Comparison of ENCODE assay signal across 30 cellular contexts in genomic region chr21:40208960-40209359, GRCh38.
"Had no signal": no experiment of that assay in that cellular context is flagged by ENCODE, and none has a peak within 500 bp of the region (broad histone marks: within the 10 kb centered on the region; RNA-seq: fewer than 3 reads in every experiment).

No MANE protein-coding gene starts in this region.

- ATAC-seq: body of pancreas; effector memory CD8-positive, alpha-beta T cell; esophagus mucosa; foreskin keratinocyte; heart left ventricle; pancreas; right cardiac atrium; stimulated activated naive B cell treated with anti-CD40 and anti-IgM and Interleukin-4, amounts not matched to agents 10 μg/mL and 1 μg/mL and 100 μg/mL, for 72 hours; upper lobe of right lung had no signal

- H3K27ac Mint-ChIP-seq: activated naive CD4-positive, alpha-beta T cell treated with anti-CD3 and anti-CD28 coated beads for 36 hours; activated naive CD8-positive, alpha-beta T cell treated with anti-CD3 and anti-CD28 coated beads for 36 hours; effector memory CD8-positive, alpha-beta T cell; immature natural killer cell; mesothelial cell of epicardium; naive B cell; nephron progenitor cell; stimulated activated naive B cell treated with anti-CD40 and anti-IgM and Interleukin-4, amounts not matched to agents 10 μg/mL and 1 μg/mL and 100 μg/mL, for 72 hours had no signal

- DNase-seq: activated CD4-positive, alpha-beta T cell treated with anti-CD3 and anti-CD28 coated beads for 4 hours; activated CD4-positive, alpha-beta T cell treated with anti-CD3 and anti-CD28 coated beads, Interleukin-2, amount 50 U/mL, for 48 hours; activated CD4-positive, CD25-positive, alpha-beta regulatory T cell; activated CD8-positive, alpha-beta memory T cell treated with anti-CD3 and anti-CD28 coated beads for 24 hours; activated effector memory CD4-positive, alpha-beta T cell treated with anti-CD3 and anti-CD28 coated beads, Interleukin-2, amount 50 U/mL, for 16 hours; activated naive CD4-positive, alpha-beta T cell treated with anti-CD3 and anti-CD28 coated beads for 36 hours; activated naive CD8-positive, alpha-beta T cell treated with anti-CD3 and anti-CD28 coated beads for 36 hours; adrenal gland; aorta; body of pancreas; cortex of kidney; effector memory CD8-positive, alpha-beta T cell; foreskin keratinocyte; heart left ventricle; hypothalamus; immature natural killer cell; naive B cell; nephron progenitor cell; nucleus accumbens; pancreas; right cardiac atrium; stimulated activated CD4-positive, alpha-beta T cell treated with anti-CD3 and anti-CD28 coated beads, Interleukin-15, amount 100 ng/mL, for 24 hours; stimulated activated CD4-positive, alpha-beta T cell treated with anti-CD3 and anti-CD28 coated beads, Interleukin-2, amount 100 ng/mL, for 24 hours; stimulated activated naive B cell treated with anti-CD40 and anti-IgM and Interleukin-4, amounts not matched to agents 10 μg/mL and 1 μg/mL and 100 μg/mL, for 72 hours; stomach; thyroid gland; upper lobe of right lung had no signal

- H3K36me3 Mint-ChIP-seq: activated naive CD8-positive, alpha-beta T cell treated with anti-CD3 and anti-CD28 coated beads for 36 hours; immature natural killer cell; mesothelial cell of epicardium; naive B cell; stimulated activated naive B cell treated with anti-CD40 and anti-IgM and Interleukin-4, amounts not matched to agents 10 μg/mL and 1 μg/mL and 100 μg/mL, for 72 hours had no signal

- H3K36me3 ChIP-seq: adrenal gland, cardiac muscle cell, heart left ventricle, pancreas, stomach, thyroid gland, upper lobe of right lung had no signal

- H3K27ac ChIP-seq: adrenal gland, body of pancreas, cardiac muscle cell, foreskin keratinocyte, heart left ventricle, pancreas, stomach, thyroid gland, upper lobe of right lung had no signal

- H3K4me1 ChIP-seq: adrenal gland, body of pancreas, foreskin keratinocyte, pancreas, thyroid gland, upper lobe of right lung had no signal

- H3K4me3 ChIP-seq: adrenal gland, body of pancreas, cardiac muscle cell, heart left ventricle, pancreas, stomach, thyroid gland, upper lobe of right lung had no signal

- H3K9me3 Mint-ChIP-seq: activated naive CD8-positive, alpha-beta T cell treated with anti-CD3 and anti-CD28 coated beads for 36 hours; effector memory CD8-positive, alpha-beta T cell; mesothelial cell of epicardium; nephron progenitor cell had no signal

- H3K27me3 ChIP-seq: adrenal gland, body of pancreas, cardiac muscle cell, foreskin keratinocyte, heart left ventricle, pancreas, stomach, thyroid gland, upper lobe of right lung had no signal

- H3K27me3 Mint-ChIP-seq: effector memory CD8-positive, alpha-beta T cell; naive B cell had no signal

- H3K4me3 Mint-ChIP-seq: activated naive CD4-positive, alpha-beta T cell treated with anti-CD3 and anti-CD28 coated beads for 36 hours; activated naive CD8-positive, alpha-beta T cell treated with anti-CD3 and anti-CD28 coated beads for 36 hours; effector memory CD8-positive, alpha-beta T cell; immature natural killer cell; mesothelial cell of epicardium; naive B cell; nephron progenitor cell; stimulated activated naive B cell treated with anti-CD40 and anti-IgM and Interleukin-4, amounts not matched to agents 10 μg/mL and 1 μg/mL and 100 μg/mL, for 72 hours had no signal

- H3K9me3 ChIP-seq: adrenal gland, body of pancreas, heart left ventricle, pancreas, stomach, thyroid gland, upper lobe of right lung had no signal

- H3K4me1 Mint-ChIP-seq: activated naive CD8-positive, alpha-beta T cell treated with anti-CD3 and anti-CD28 coated beads for 36 hours; immature natural killer cell; mesothelial cell of epicardium; naive B cell; stimulated activated naive B cell treated with anti-CD40 and anti-IgM and Interleukin-4, amounts not matched to agents 10 μg/mL and 1 μg/mL and 100 μg/mL, for 72 hours had no signal
